Comparison of ENCODE assay signal across 8 cellular contexts in genomic region chr4:158671665-158671914, GRCh38. TPM values are rescaled to one million over a fixed set of nuclear protein-coding genes. Genes with fewer than 3 reads are reported as not detected.
A peak's percentile ranks its signal among the peaks of the same experiment; 100 is the strongest.
DNase-seq lines count a peak whose midpoint lies in the region; ATAC-seq, FAIRE-seq and TF ChIP-seq lines count a peak whose summit lies in the region.

TSS of gene C4orf46 (minus strand) at chr4:158671887. CDS start at chr4:158671801, 86 bp downstream.

- H4K20me1 ChIP-seq in BLaER1 treated with 17β-estradiol and CSF1 and Interleukin-3, amounts not matched to agents 10 nM and 100 nM = peaks cover 0 to 33% (median 0%) of the 10 kb centered on the region in 11 experiments; a peak in 9 of 22 replicates

- no peaks in the 10 kb centered on the region for H3K27me3 Mint-ChIP-seq in natural killer cell treated with Interleukin-12 subunit alpha and Interleukin-12 subunit beta and Interleukin-15 and Interleukin-18, amount 100 ng/mL, for 72 hours

- H3K4me3 ChIP-seq in BLaER1 treated with 17β-estradiol and CSF1 and Interleukin-3, amounts not matched to agents 10 nM and 100 nM = peak within 1 kb of the TSS; percentile 82 to 99 (median 92)
- peak within 1 kb of the TSS; percentile 95 for H3K4me3 ChIP-seq in LNCaP clone FGC (ENCODE audit: low read depth, low read length)
- H3K4me3 ChIP-seq in dorsolateral prefrontal cortex = peak within 1 kb of the TSS; percentile 62 to 99 (median 89)

- H3K27ac Mint-ChIP-seq in natural killer cell treated with Interleukin-12 subunit alpha and Interleukin-12 subunit beta and Interleukin-15 and Interleukin-18, amount 100 ng/mL, for 72 hours = peak within 1 kb of the TSS; percentile 78 to 89

- H3K4me2 ChIP-seq in BLaER1 treated with 17β-estradiol and CSF1 and Interleukin-3, amounts not matched to agents 10 nM and 100 nM = peak within 1 kb of the TSS; percentile 84 to 98 (median 88)

- no peak for FAIRE-seq in urothelium cell line (lab: Jason Lieb, UNC)

- peaks cover 18 to 27% (median 25%) of the 10 kb centered on the region in 10 experiments for H3K4me1 ChIP-seq in BLaER1 treated with 17β-estradiol and CSF1 and Interleukin-3, amounts not matched to agents 10 nM and 100 nM

- peak within 1 kb of the TSS; percentile 83 to 95 (median 90) for H3K9ac ChIP-seq in BLaER1 treated with 17β-estradiol and CSF1 and Interleukin-3, amounts not matched to agents 10 nM and 100 nM

- intact Hi-C loops in dorsolateral prefrontal cortex (cut with DNase I) = loop anchor here (5.0 kb wide), 2 partner anchors 51 to 96 kb away; partner anchors contain the start of genes FNIP2 (in 1 of the 2) and PPID (in 1 of the 2)

- H3K9me3 ChIP-seq in BLaER1 treated with 17β-estradiol and CSF1 and Interleukin-3, amounts not matched to agents 10 nM and 100 nM (replicated peaks in 1 of 11) = no peaks in the 10 kb centered on the region

- in situ Hi-C loops in GM13977 (cut with MboI; ENCODE audit: low pct_unique_long_range_greater_than_20kb, low sequenced_read_pairs, unreplicated experiment) = no loop called here

- no peak for TF ChIP-seq CTCF in LNCaP clone FGC (IDR thresholded peaks at IDR 0.05; ENCODE audit: control insufficient read depth, extremely low read depth, insufficient read depth)
- no peak for TF ChIP-seq CTCF in dorsolateral prefrontal cortex (IDR thresholded peaks at IDR 0.05 in 54 of 56, conservative IDR thresholded peaks at IDR 0.05 in 2 of 56; ENCODE audit: low read depth in 1 of 56, partially characterized antibody in 56 of 56)
- no peak for TF ChIP-seq CTCF in GM13977 (IDR thresholded peaks at IDR 0.05; ENCODE audit: extremely low read depth, insufficient read depth, missing control alignments)

- DNase-seq in LNCaP clone FGC (ENCODE audit: low read depth) = no peak
- DNase-seq in dorsolateral prefrontal cortex = no peak
- no peak for DNase-seq in natural killer cell treated with Interleukin-12 subunit alpha and Interleukin-12 subunit beta and Interleukin-15 and Interleukin-18, amount 100 ng/mL, for 72 hours (ENCODE audit: low spot score)
- no peak for DNase-seq in GM13977 (ENCODE audit: low spot score)
- no peak for DNase-seq in urothelium cell line (ENCODE audit: low spot score)
- no peak for DNase-seq in RPMI8226

- peaks cover 0 to 31% (median 9%) of the 10 kb centered on the region in 11 experiments; a peak in 14 of 22 replicates for H3K36me3 ChIP-seq in BLaER1 treated with 17β-estradiol and CSF1 and Interleukin-3, amounts not matched to agents 10 nM and 100 nM

- H3K9me3 Mint-ChIP-seq in natural killer cell treated with Interleukin-12 subunit alpha and Interleukin-12 subunit beta and Interleukin-15 and Interleukin-18, amount 100 ng/mL, for 72 hours = no peaks in the 10 kb centered on the region

- ATAC-seq in natural killer cell treated with Interleukin-12 subunit alpha and Interleukin-12 subunit beta and Interleukin-15 and Interleukin-18, amount 100 ng/mL, for 72 hours = no peak
- ATAC-seq in HG02852 (IDR thresholded peaks at IDR 0.05; ENCODE audit: unreplicated experiment) = no peak

- H3K4me3 Mint-ChIP-seq in natural killer cell treated with Interleukin-12 subunit alpha and Interleukin-12 subunit beta and Interleukin-15 and Interleukin-18, amount 100 ng/mL, for 72 hours = peak within 1 kb of the TSS; percentile 99

- peaks cover 7% of the 10 kb centered on the region for H3K36me3 Mint-ChIP-seq in natural killer cell treated with Interleukin-12 subunit alpha and Interleukin-12 subunit beta and Interleukin-15 and Interleukin-18, amount 100 ng/mL, for 72 hours

- peak within 1 kb of the TSS; percentile 77 to 94 (median 90) for H3K27ac ChIP-seq in BLaER1 treated with 17β-estradiol and CSF1 and Interleukin-3, amounts not matched to agents 10 nM and 100 nM
- peak within 1 kb of the TSS; percentile 59 to 99 (median 95) for H3K27ac ChIP-seq in dorsolateral prefrontal cortex

- peaks cover 8 to 12% of the 10 kb centered on the region in 2 donors for H3K4me1 Mint-ChIP-seq in natural killer cell treated with Interleukin-12 subunit alpha and Interleukin-12 subunit beta and Interleukin-15 and Interleukin-18, amount 100 ng/mL, for 72 hours (ENCODE audit: low read depth in 2 of 2)

- no peaks in the 10 kb centered on the region for H3K27me3 ChIP-seq in BLaER1 treated with 17β-estradiol and CSF1 and Interleukin-3, amounts not matched to agents 10 nM and 100 nM
- no peaks in the 10 kb centered on the region for H3K27me3 ChIP-seq in dorsolateral prefrontal cortex

RNA-seq across cellular contexts. Expression of gene C4orf46, which starts in this region (rescaled TPM):
- 1 to 10 TPM; 1.2 to 6.3 (median 3.3) TPM for total RNA-seq in dorsolateral prefrontal cortex
- total RNA-seq in natural killer cell treated with Interleukin-12 subunit alpha and Interleukin-12 subunit beta and Interleukin-15 and Interleukin-18, amount 100 ng/mL, for 72 hours = 10 to 100 TPM; 12.8 to 14.5 TPM
